Comparison of ENCODE assay signal across 12 cellular contexts in the genomic region with DNA sequence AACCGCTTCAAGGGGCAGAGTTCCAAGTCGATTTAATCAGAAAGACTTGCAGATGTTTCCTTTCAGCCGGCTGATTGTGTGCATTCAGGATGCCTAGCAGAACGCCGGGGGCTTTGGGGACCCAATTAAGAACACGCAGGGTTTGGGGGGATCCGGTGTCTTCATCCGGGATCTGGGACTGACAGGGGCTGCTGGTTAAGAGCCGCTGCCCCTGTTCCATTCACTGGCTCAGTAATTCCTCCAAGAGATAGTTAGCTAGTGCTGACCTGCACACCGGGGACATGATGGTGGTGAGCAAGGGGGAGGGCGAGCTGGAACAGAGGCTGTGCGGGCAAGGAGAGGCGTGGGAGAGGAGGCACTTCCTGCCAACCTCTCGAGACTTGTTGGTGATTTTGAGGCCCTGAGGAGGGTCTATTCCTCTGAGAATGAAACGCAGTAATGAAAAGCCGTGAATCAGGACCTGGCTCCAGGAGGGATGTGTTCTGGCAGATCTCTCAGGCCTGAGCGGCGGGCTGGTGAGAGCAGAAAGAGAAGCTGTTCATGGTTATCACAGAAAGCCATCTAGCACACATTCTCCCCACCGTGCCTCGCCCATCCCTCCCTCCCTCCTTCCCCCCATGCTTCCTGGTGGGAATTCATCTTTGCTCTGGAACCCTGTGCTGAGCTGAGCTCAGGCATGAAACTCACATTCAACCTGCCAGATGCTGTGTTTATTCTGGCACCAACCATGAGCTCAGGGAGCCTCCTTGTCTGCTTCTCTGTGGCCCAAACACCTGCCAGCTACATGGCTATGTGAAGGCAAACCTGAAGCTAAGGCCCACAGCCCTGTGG.
DNase-seq lines count a peak whose midpoint lies in the region; ATAC-seq and TF ChIP-seq lines count a peak whose summit lies in the region.
"Had no signal": no experiment of that assay in that cellular context is flagged by ENCODE, and none has a peak within 500 bp of the region (broad histone marks: within the 10 kb centered on the region; RNA-seq: fewer than 3 reads in every experiment).

No MANE protein-coding gene starts in this region.

- H3K36me3 Mint-ChIP-seq in activated T-cell treated with anti-CD3 and anti-CD28 coated beads, Interleukin-2, amount 50 U/mL, for 72 hours (ENCODE audit: insufficient read depth in 2 of 2), result no peaks in the 10 kb centered on the region

- H2AFZ ChIP-seq in PC-9, result no peak overlapping the region

- H3K4me1 Mint-ChIP-seq in activated T-cell treated with anti-CD3 and anti-CD28 coated beads, Interleukin-2, amount 50 U/mL, for 72 hours (ENCODE audit: low read depth), result peaks cover 14% of the 10 kb centered on the region

- no peaks in the 10 kb centered on the region for H3K27me3 ChIP-seq in suprapubic skin
- H3K27me3 ChIP-seq in PC-9 (ENCODE audit: insufficient read depth, low read depth), result peaks cover 4% of the 10 kb centered on the region

- H3K9me2 ChIP-seq in PC-9 (ENCODE audit: insufficient read depth), result no peaks in the 10 kb centered on the region

- peaks cover 29% of the 10 kb centered on the region for H3K27me3 Mint-ChIP-seq in activated T-cell treated with anti-CD3 and anti-CD28 coated beads, Interleukin-2, amount 50 U/mL, for 72 hours (ENCODE audit: low read depth)

- H3K4me3 Mint-ChIP-seq in activated T-cell treated with anti-CD3 and anti-CD28 coated beads, Interleukin-2, amount 50 U/mL, for 72 hours, result peak overlapping the region in 1 of 2 donors; percentile 43

- intact Hi-C loops in PC-9 (cut with micrococcal nuclease; ENCODE audit: unreplicated experiment), result no loop called here

- no peaks in the 10 kb centered on the region for H3K79me2 ChIP-seq in PC-9 (ENCODE audit: low read depth)

- no TSS peak for BruUV-seq in PC-9 (replicated peaks; lab: Mats Ljungman, UMichigan)

- H3K36me3 ChIP-seq in suprapubic skin (no peaks in the 10 kb centered on the region), PC-9 (ENCODE audit: low read depth) (no peaks in the 10 kb centered on the region)

- TF ChIP-seq POLR2A in suprapubic skin (IDR thresholded peaks at IDR 0.05), result no peak

- peak in 1 of 2 donors; percentile 18 for DNase-seq in activated T-cell treated with anti-CD3 and anti-CD28 coated beads, Interleukin-2, amount 50 U/mL, for 72 hours
- no peak for DNase-seq in activated T-cell treated with anti-CD3 and anti-CD28 coated beads for 4 hours
- peak; percentile 54 for DNase-seq in NCI-H69 (lab: John Stamatoyannopoulos, UW)
- DNase-seq in fibroblast of pulmonary artery (ENCODE audit: low read depth), result peak; percentile 14
- DNase-seq in suprapubic skin (ENCODE audit: low spot score in 2 of 2), result peak in 1 of 2 donors; percentile 34
- DNase-seq in PC-9, result no peak
- no peak for DNase-seq in NCI-H748 treated with DMSO at 0.1 percent for 48 hours (lab: John Stamatoyannopoulos, UW)
- no peak for DNase-seq in HuH-7 (ENCODE audit: low spot score)
- DNase-seq: mesendoderm; NCI-H526 treated with DMSO at 0.1 percent for 48 hours; stimulated activated CD4-positive, alpha-beta T cell treated with anti-CD3 and anti-CD28 coated beads, Interleukin-12 subunit alpha, Interleukin-12 subunit beta, amount 100 ng/mL, for 4 hours; stimulated activated naive CD4-positive, alpha-beta T cell had no signal

- TF ChIP-seq CTCF in fibroblast of pulmonary artery (IDR thresholded peaks at IDR 0.05; ENCODE audit: low read length, missing control alignments) (no peak), suprapubic skin (IDR thresholded peaks at IDR 0.05) (no peak), PC-9 (conservative IDR thresholded peaks at IDR 0.05) (no peak)

- WGBS in suprapubic skin, result 21% methylated on average over 15 of the region's 20 CpGs

- H3K9me3 ChIP-seq in suprapubic skin (no peaks in the 10 kb centered on the region), PC-9 (ENCODE audit: insufficient read depth, low read depth) (no peaks in the 10 kb centered on the region)

- peaks cover 27% of the 10 kb centered on the region for H3K4me1 ChIP-seq in suprapubic skin
- peaks cover 12% of the 10 kb centered on the region for H3K4me1 ChIP-seq in PC-9 (replicated peaks; ENCODE audit: insufficient read depth)

- H3K27ac ChIP-seq in suprapubic skin, result peak overlapping the region; percentile 47
- no peak overlapping the region for H3K27ac ChIP-seq in PC-9

- H4K20me1 ChIP-seq in PC-9 (ENCODE audit: insufficient read depth), result no peaks in the 10 kb centered on the region

- no peak overlapping the region for H3K4me2 ChIP-seq in PC-9

- peak; percentile 26 to 41 for ATAC-seq in activated T-cell treated with anti-CD3 and anti-CD28 coated beads, Interleukin-2, amount 50 U/mL, for 72 hours (replicated peaks in 1 of 2)

- POLR2A ChIA-PET in PC-9 (lab: Charles Lee; ENCODE audit: unreplicated experiment), result no interaction called here

- H3K27ac Mint-ChIP-seq in activated T-cell treated with anti-CD3 and anti-CD28 coated beads, Interleukin-2, amount 50 U/mL, for 72 hours, result no peak overlapping the region

- H3K4me3 ChIP-seq in fibroblast of pulmonary artery (replicated peaks; ENCODE audit: low read depth, low read length) (no peak overlapping the region), suprapubic skin (no peak overlapping the region), PC-9 (no peak overlapping the region)

- TF ChIP-seq EP300 in suprapubic skin (IDR thresholded peaks at IDR 0.05), result no peak

- no peaks in the 10 kb centered on the region for H3K9me3 Mint-ChIP-seq in activated T-cell treated with anti-CD3 and anti-CD28 coated beads, Interleukin-2, amount 50 U/mL, for 72 hours

- peaks cover 8% of the 10 kb centered on the region; the same call in 1 of the 2 replicates for H3F3A ChIP-seq in PC-9 (ENCODE audit: insufficient read depth, low read depth)

- CTCF ChIA-PET in PC-9 (lab: Charles Lee), result no interaction called here

Comparison
In these comparisons a context has a peak if more than half of its experiments do, and no peak if none do; other contexts are left out.
1. DNase-seq: peak in NCI-H69 (single experiment) and fibroblast of pulmonary artery (single experiment); none in activated T-cell treated with anti-CD3 and anti-CD28 coated beads for 4 hours (single experiment), PC-9 (0 of 2), NCI-H748 treated with DMSO at 0.1 percent for 48 hours (single experiment) and HuH-7 (single experiment).